Comparison of ENCODE assay signal across 17 cellular contexts in the genomic region with DNA sequence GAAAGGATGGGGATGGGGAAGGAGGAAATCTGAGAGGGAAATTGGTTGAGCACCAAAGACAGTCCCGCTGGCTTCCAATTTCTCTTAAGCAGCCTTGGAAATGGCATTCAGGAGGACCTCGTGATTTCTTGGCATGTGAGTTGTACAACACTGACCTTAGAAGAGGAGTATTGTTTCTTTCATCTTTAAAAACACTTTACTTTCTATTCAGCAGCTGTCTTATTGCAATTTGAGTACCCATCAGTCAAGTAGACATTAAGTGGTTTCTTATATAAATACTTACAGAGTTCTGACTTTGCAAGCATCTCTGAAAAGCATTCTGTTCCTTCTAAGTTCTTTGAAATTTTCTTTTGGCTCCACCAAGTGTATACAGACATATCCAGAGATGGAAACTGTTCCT.
A peak's percentile ranks its signal among the peaks of the same experiment; 100 is the strongest.
DNase-seq lines count a peak whose midpoint lies in the region; ATAC-seq, FAIRE-seq and TF ChIP-seq lines count a peak whose summit lies in the region.
"Had no signal": no experiment of that assay in that cellular context is flagged by ENCODE, and none has a peak within 500 bp of the region (broad histone marks: within the 10 kb centered on the region; RNA-seq: fewer than 3 reads in every experiment).

No MANE protein-coding gene starts in this region.

- no peaks in the 10 kb centered on the region for H3K27me3 ChIP-seq in endodermal cell (ENCODE audit: control insufficient read depth, insufficient read depth, low read length, poor library complexity, severe bottlenecking)
- no peaks in the 10 kb centered on the region for H3K27me3 ChIP-seq in stomach
- H3K27me3 ChIP-seq in pancreas = no peaks in the 10 kb centered on the region

- H3K4me1 ChIP-seq in endodermal cell (ENCODE audit: control insufficient read depth, insufficient read depth, low read length) = no peaks in the 10 kb centered on the region
- H3K4me1 ChIP-seq in stomach = peaks cover 0 to 4% (median 0%) of the 10 kb centered on the region in 4 donors
- no peaks in the 10 kb centered on the region for H3K4me1 ChIP-seq in pancreas

- H3K9me3 ChIP-seq in endodermal cell (ENCODE audit: control insufficient read depth, low read length) (peaks cover 76% of the 10 kb centered on the region), stomach (no peaks in the 10 kb centered on the region), pancreas (no peaks in the 10 kb centered on the region)

- H3K9me3 Mint-ChIP-seq in endodermal cell (peaks cover 27% of the 10 kb centered on the region), osteocyte (ENCODE audit: unreplicated experiment) (no peaks in the 10 kb centered on the region)
- H3K9me3 Mint-ChIP-seq: CD4-positive, alpha-beta T cell had no signal

- H3K36me3 ChIP-seq in endodermal cell (ENCODE audit: control insufficient read depth, insufficient read depth, low read length) = peaks cover 53% of the 10 kb centered on the region
- no peaks in the 10 kb centered on the region for H3K36me3 ChIP-seq in stomach
- H3K36me3 ChIP-seq in pancreas = no peaks in the 10 kb centered on the region

- no peak for TF ChIP-seq POLR2A in stomach (IDR thresholded peaks at IDR 0.05)

- no peak overlapping the region for H3K27ac Mint-ChIP-seq in endodermal cell
- H3K27ac Mint-ChIP-seq in osteocyte (ENCODE audit: unreplicated experiment) = peak overlapping the region; percentile 13
- H3K27ac Mint-ChIP-seq: B cell; CD4-positive, alpha-beta T cell; HFFc6 had no signal

- FAIRE-seq in pancreas (lab: Jason Lieb, UNC) = no peak
- FAIRE-seq: A204.1, GM12892 had no signal

- no peak overlapping the region for H3K4me3 Mint-ChIP-seq in endodermal cell
- no peak overlapping the region for H3K4me3 Mint-ChIP-seq in osteocyte (ENCODE audit: unreplicated experiment)
- H3K4me3 Mint-ChIP-seq: B cell; CD4-positive, alpha-beta T cell; HFFc6 had no signal

- ATAC-seq in GM21737 (IDR thresholded peaks at IDR 0.05; ENCODE audit: unreplicated experiment) (no peak), pancreas (no peak)

- H3K27ac ChIP-seq in endodermal cell (ENCODE audit: low read depth, low read length) (no peak overlapping the region), stomach (no peak overlapping the region), pancreas (no peak overlapping the region)

- peaks cover 53% of the 10 kb centered on the region for H3K36me3 Mint-ChIP-seq in endodermal cell (ENCODE audit: low read depth)
- no peaks in the 10 kb centered on the region for H3K36me3 Mint-ChIP-seq in osteocyte (ENCODE audit: unreplicated experiment)

- H3K9ac ChIP-seq in endodermal cell (ENCODE audit: extremely low read depth, low read length, poor library complexity, severe bottlenecking) = no peak overlapping the region

- no peak for TF ChIP-seq EP300 in stomach (IDR thresholded peaks at IDR 0.05)

- WGBS in endodermal cell (ENCODE audit: insufficient coverage in 1 of 2, insufficient read length in 1 of 2), 2 experiments = 93% methylated on average over 2 of the region's 2 CpGs; no CpG with 5 or more reads in 1 of the 2 experiments
- 36 to 56% (median 47%) methylated on average over 2 of the region's 2 CpGs for WGBS in stomach, 5 donors
- 46 to 61% methylated on average over 2 of the region's 2 CpGs for WGBS in pancreas, 2 donors

- H3K27me3 Mint-ChIP-seq in endodermal cell (ENCODE audit: insufficient read depth) = no peaks in the 10 kb centered on the region
- H3K27me3 Mint-ChIP-seq in osteocyte (ENCODE audit: unreplicated experiment) = no peaks in the 10 kb centered on the region
- H3K27me3 Mint-ChIP-seq: B cell; CD4-positive, alpha-beta T cell had no signal

- peaks cover 14% of the 10 kb centered on the region for H3K4me1 Mint-ChIP-seq in endodermal cell
- peaks cover 8% of the 10 kb centered on the region for H3K4me1 Mint-ChIP-seq in osteocyte (ENCODE audit: unreplicated experiment)
- H3K4me1 Mint-ChIP-seq: B cell had no signal

- H3K4me3 ChIP-seq in endodermal cell (ENCODE audit: low read length) (peak overlapping the region; percentile 63), stomach (no peak overlapping the region), pancreas (no peak overlapping the region)

- intact Hi-C loops in stomach (cut with DNase I; ENCODE audit: low total_unique reads) = no loop called here
- intact Hi-C loops in pancreas (cut with DNase I) = no loop called here

- TF ChIP-seq CTCF in endodermal cell (conservative IDR thresholded peaks at IDR 0.05) (no peak), osteocyte (IDR thresholded peaks at IDR 0.05) (no peak), stomach (IDR thresholded peaks at IDR 0.05) (no peak), pancreas (IDR thresholded peaks at IDR 0.05) (no peak)

- DNase-seq in LHCN-M2 (ENCODE audit: low read depth) = peak; percentile 16
- no peak for DNase-seq in endodermal cell
- DNase-seq in left kidney (ENCODE audit: low read depth, low spot score) = peak; percentile 15
- no peak for DNase-seq in osteocyte (ENCODE audit: extremely low spot score, unreplicated experiment)
- DNase-seq in SW480 (ENCODE audit: low spot score) = no peak
- DNase-seq in stomach = no peak
- no peak for DNase-seq in pancreas
- DNase-seq: C1 segment of cervical spinal cord; CD4-positive, alpha-beta T cell; DND-41; GDM1; HCEC 1CT; HFFc6 had no signal

Comparison
In these comparisons a context has a peak if more than half of its experiments do, and no peak if none do; other contexts are left out.
1. DNase-seq: peak in LHCN-M2 (single experiment) and left kidney (single experiment); none in endodermal cell (single experiment), osteocyte (single experiment), SW480 (single experiment), stomach (single experiment) and pancreas (0 of 6).